In the genomic region with DNA sequence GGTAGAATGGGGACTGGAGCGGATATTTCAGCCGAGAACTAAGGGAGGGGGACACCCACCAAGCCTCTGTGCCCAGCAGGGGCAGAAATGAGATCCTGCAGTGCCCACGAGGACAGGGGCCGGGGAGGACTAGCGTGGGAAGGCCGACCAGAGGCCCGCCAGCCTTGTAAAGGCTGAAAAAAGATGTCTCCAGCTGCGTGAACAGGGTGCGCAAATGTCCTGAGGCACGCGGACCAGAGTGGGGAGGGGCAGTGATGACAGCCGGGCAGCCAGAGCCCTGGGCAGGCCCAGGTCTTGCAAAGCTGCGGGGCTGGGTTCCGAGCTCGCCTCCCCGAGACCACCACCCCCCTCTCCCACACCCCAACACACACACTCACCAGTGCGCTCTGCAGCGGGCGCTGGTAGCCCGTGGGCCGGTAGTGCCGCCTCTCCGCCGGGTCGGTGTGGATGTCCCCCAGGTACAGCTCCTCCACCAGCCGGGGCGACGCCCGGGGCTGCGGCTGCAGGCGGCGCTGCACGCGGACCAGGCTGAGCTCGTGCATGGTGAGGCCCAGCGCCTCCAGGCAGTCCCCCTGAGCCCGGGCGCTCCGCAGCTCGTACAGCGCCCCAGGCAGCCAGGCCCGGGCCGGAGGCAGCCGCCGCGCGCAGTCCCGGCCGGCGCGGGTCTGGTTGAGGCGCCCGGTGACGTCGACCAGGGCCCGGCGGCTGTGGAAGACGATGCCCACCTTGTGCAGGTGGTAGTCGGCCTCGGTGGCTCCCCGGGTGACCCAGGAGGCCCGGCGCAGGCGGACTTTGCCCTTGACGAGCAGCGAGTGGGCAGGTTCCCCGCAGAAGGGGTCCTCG, we compare ENCODE assay signal across 1 cellular context.
TF ChIP-seq lines count a peak whose summit lies in the region.

No MANE protein-coding gene starts in this region.

TF ChIP-seq in SK-N-SH, 30 proteins besides CTCF, POLR2A, EP300 and RAD21 (continued from another document):
- TF ChIP-seq, protein P1, sequence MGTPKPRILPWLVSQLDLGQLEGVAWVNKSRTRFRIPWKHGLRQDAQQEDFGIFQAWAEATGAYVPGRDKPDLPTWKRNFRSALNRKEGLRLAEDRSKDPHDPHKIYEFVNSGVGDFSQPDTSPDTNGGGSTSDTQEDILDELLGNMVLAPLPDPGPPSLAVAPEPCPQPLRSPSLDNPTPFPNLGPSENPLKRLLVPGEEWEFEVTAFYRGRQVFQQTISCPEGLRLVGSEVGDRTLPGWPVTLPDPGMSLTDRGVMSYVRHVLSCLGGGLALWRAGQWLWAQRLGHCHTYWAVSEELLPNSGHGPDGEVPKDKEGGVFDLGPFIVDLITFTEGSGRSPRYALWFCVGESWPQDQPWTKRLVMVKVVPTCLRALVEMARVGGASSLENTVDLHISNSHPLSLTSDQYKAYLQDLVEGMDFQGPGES (IDR thresholded peaks at IDR 0.05; ENCODE audit: low read depth, low read length), result no peak
- TF ChIP-seq FOSL2 (IDR thresholded peaks at IDR 0.05; ENCODE audit: borderline replicate concordance, low read depth), result no peak
